In the genomic region with DNA sequence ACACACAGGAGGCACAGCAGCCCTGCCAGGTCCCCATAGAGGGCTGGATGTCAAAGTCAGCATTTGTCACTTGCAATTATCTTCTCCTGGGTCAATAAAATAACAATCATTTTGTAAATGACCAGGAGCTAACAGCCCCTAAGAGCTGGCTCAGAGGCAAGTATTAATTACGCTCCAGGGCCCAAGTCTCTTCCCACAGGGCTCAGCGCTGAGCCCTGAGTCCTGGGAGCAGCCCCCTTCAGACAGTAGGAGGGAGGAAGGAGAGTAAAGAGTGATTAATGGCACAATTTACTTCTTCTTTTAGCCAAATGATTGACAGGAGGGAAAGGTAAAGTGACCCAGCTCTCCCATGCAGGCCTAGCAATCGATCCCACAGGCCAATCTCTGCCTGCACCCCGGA, we compare ENCODE assay signal across 23 cellular contexts.
DNase-seq lines count a peak whose midpoint lies in the region; ATAC-seq, FAIRE-seq and TF ChIP-seq lines count a peak whose summit lies in the region.
"Had no signal": no experiment of that assay in that cellular context is flagged by ENCODE, and none has a peak within 500 bp of the region (broad histone marks: within the 10 kb centered on the region; RNA-seq: fewer than 3 reads in every experiment).

No MANE protein-coding gene starts in this region.

- H3K56ac ChIP-seq in H1 (replicated peaks; ENCODE audit: insufficient read length, low read depth, low read length), result no peak overlapping the region

- no peaks in the 10 kb centered on the region for H3K27me3 Mint-ChIP-seq in Caco-2 (ENCODE audit: insufficient read depth, unreplicated experiment)

- H3K23me2 ChIP-seq in H1 (ENCODE audit: low read depth, low read length), result peaks cover 5% of the 10 kb centered on the region; the same call in 1 of the 2 replicates

- H3K27ac Mint-ChIP-seq in Caco-2 (ENCODE audit: unreplicated experiment), result peak overlapping the region; percentile 43
- H3K27ac Mint-ChIP-seq: CD4-positive, alpha-beta memory T cell; T-helper 1 cell treated with Interleukin-12 subunit alpha and Interleukin-12 subunit beta and Interleukin-4 antibody, amounts not matched to agents 30 μg/mL and 1 μg/mL, for 36 hours had no signal

- H3K36me3 ChIP-seq in Caco-2 (ENCODE audit: control insufficient read depth, insufficient read depth, low read length), result no peaks in the 10 kb centered on the region
- H3K36me3 ChIP-seq in H1 (ENCODE audit: control insufficient read depth in 2 of 4, insufficient read depth in 4 of 4, low read length in 3 of 4), result no peaks in the 10 kb centered on the region
- no peaks in the 10 kb centered on the region for H3K36me3 ChIP-seq in spleen
- H3K36me3 ChIP-seq: BLaER1, SJSA1 had no signal

- no peak overlapping the region for H2BK12ac ChIP-seq in H1 (ENCODE audit: low read depth, low read length)

- H3K27me3 ChIP-seq in Caco-2 (replicated peaks; ENCODE audit: control insufficient read depth, insufficient read depth, low read length) (no peaks in the 10 kb centered on the region), H1 (replicated peaks in 1 of 4; ENCODE audit: control insufficient read depth in 3 of 4, extremely low read depth in 1 of 4, insufficient read depth in 3 of 4, low read length in 3 of 4) (no peaks in the 10 kb centered on the region), spleen (replicated peaks in 1 of 7) (peaks cover 0 to 12% (median 0%) of the 10 kb centered on the region in 7 donors)
- H3K27me3 ChIP-seq: BLaER1, SJSA1 had no signal

- 0 out of 2 replicates have a peak overlapping the region, but pooled peaks have one; percentile 26 for H2AFZ ChIP-seq in H1 (ENCODE audit: low read length)
- H2AFZ ChIP-seq: PC-9 had no signal

- FAIRE-seq in H1 (lab: Jason Lieb, UNC), result no peak
- FAIRE-seq: A549, GM12892, GM18507 had no signal

- DNase-seq in Caco-2 (no peak), NCI-H1417 (lab: John Stamatoyannopoulos, UW) (peak in 2 of 3 experiments; percentile 88 to 99), NCI-H69 (lab: John Stamatoyannopoulos, UW) (peak; percentile 96), H1 (ENCODE audit: low read depth in 1 of 2, low spot score in 2 of 2) (no peak), GDM1 (lab: John Stamatoyannopoulos, UW) (no peak), spleen (no peak), DMS153 (lab: John Stamatoyannopoulos, UW) (no peak)
- DNase-seq: Calu3; CD4-positive, alpha-beta memory T cell; GOT3; Kasumi-1; NCI-H1436; NCI-H2029 treated with DMSO at 0.1 percent for 48 hours; NCI-H510A treated with DMSO at 0.1 percent for 48 hours; PC-9 had no signal

- no peak for TF ChIP-seq POLR2A in H1 (IDR thresholded peaks at IDR 0.05; ENCODE audit: control extremely low read depth in 1 of 2, low read depth in 2 of 2, low read length in 2 of 2)
- no peak for TF ChIP-seq POLR2A in spleen (IDR thresholded peaks at IDR 0.05)

- 95% methylated on average over 4 of the region's 4 CpGs; no CpG with 5 or more reads in 1 of the 2 experiments for WGBS in H1 (ENCODE audit: extremely low coverage in 1 of 2, insufficient coverage in 1 of 2, insufficient read length in 1 of 2, insufficient replicate concordance in 2 of 2, low coverage in 1 of 2, low lambda C conversion rate in 2 of 2, missing lambda C conversion rate in 1 of 2), 2 experiments
- WGBS in spleen, 5 donors, result 77 to 88% (median 79%) methylated on average over 4 of the region's 4 CpGs

- no peak overlapping the region for H3K4me3 Mint-ChIP-seq in Caco-2 (ENCODE audit: unreplicated experiment)
- H3K4me3 Mint-ChIP-seq: CD4-positive, alpha-beta memory T cell; T-helper 1 cell treated with Interleukin-12 subunit alpha and Interleukin-12 subunit beta and Interleukin-4 antibody, amounts not matched to agents 30 μg/mL and 1 μg/mL, for 36 hours had no signal

- no peaks in the 10 kb centered on the region for H3K9me3 Mint-ChIP-seq in Caco-2 (ENCODE audit: unreplicated experiment)
- H3K9me3 Mint-ChIP-seq: CD4-positive, alpha-beta memory T cell; T-helper 1 cell treated with Interleukin-12 subunit alpha and Interleukin-12 subunit beta and Interleukin-4 antibody, amounts not matched to agents 30 μg/mL and 1 μg/mL, for 36 hours had no signal

- no peak overlapping the region for H2BK120ac ChIP-seq in H1 (replicated peaks; ENCODE audit: low read depth, low read length)

- H3K27ac ChIP-seq in H1 (ENCODE audit: low read depth, low read length) (no peak overlapping the region), spleen (no peak overlapping the region)
- H3K27ac ChIP-seq: A549, BLaER1, PC-9, RWPE1, SJSA1 had no signal

- TF ChIP-seq CTCF in Caco-2 (IDR thresholded peaks at IDR 0.05; ENCODE audit: insufficient read depth in 1 of 2, low read depth in 1 of 2, low read length in 1 of 2, severe bottlenecking in 1 of 2, unreplicated experiment in 1 of 2) (no peak), H1 (IDR thresholded peaks at IDR 0.05; ENCODE audit: control extremely low read depth in 1 of 3, insufficient read depth in 1 of 3, low read depth in 1 of 3, low read length in 3 of 3) (no peak), spleen (IDR thresholded peaks at IDR 0.05 in 8 of 11, conservative IDR thresholded peaks at IDR 0.05 in 3 of 11) (no peak)

- H3K4me3 ChIP-seq in Caco-2 (ENCODE audit: low read depth, low read length) (no peak overlapping the region), H1 (ENCODE audit: extremely low read depth in 1 of 4, insufficient read depth in 2 of 4, low read depth in 3 of 4, low read length in 4 of 4) (no peak overlapping the region), spleen (no peak overlapping the region)
- H3K4me3 ChIP-seq: A549, BLaER1, PC-9, SJSA1 had no signal

- H3K4me1 Mint-ChIP-seq in Caco-2 (ENCODE audit: low read depth, unreplicated experiment), result peaks cover 53% of the 10 kb centered on the region

- H4K8ac ChIP-seq in H1 (ENCODE audit: extremely low read depth, insufficient read depth, low read length), result no peak overlapping the region

- CTCF ChIA-PET in Caco-2 (lab: Charles Lee) (interaction anchor here (0.6 kb wide), 1 partner anchor 21 kb away, joined by 4 read pairs; no protein-coding TSS in a partner anchor), H1 (lab: Charles Lee; ENCODE audit: partially characterized antibody) (interaction anchor here (1.0 to 2.3 kb wide), 5 partner anchors 8 to 67 kb away, joined by 3 to 6 read pairs (median 4); no protein-coding TSS in a partner anchor)

- no peak overlapping the region for H3K4ac ChIP-seq in H1 (replicated peaks; ENCODE audit: insufficient read length, low read depth, low read length)

- no peaks in the 10 kb centered on the region for H3K79me1 ChIP-seq in H1 (ENCODE audit: low read depth, low read length)

- no peaks in the 10 kb centered on the region for H4K20me1 ChIP-seq in H1 (replicated peaks in 1 of 2; ENCODE audit: control insufficient read depth in 1 of 2, insufficient read depth in 2 of 2, low read length in 2 of 2)
- H4K20me1 ChIP-seq: BLaER1 had no signal

- peaks cover 5% of the 10 kb centered on the region for H3K36me3 Mint-ChIP-seq in Caco-2 (ENCODE audit: insufficient read depth, unreplicated experiment)
- H3K36me3 Mint-ChIP-seq: CD4-positive, alpha-beta memory T cell had no signal

- no peak overlapping the region for H4K5ac ChIP-seq in H1 (ENCODE audit: insufficient read length, low read depth, low read length)

- no peaks in the 10 kb centered on the region for H3K9me3 ChIP-seq in Caco-2
- no peaks in the 10 kb centered on the region for H3K9me3 ChIP-seq in H1 (ENCODE audit: insufficient read depth in 2 of 2, low read depth in 1 of 2, low read length in 1 of 2)
- no peaks in the 10 kb centered on the region for H3K9me3 ChIP-seq in spleen
- H3K9me3 ChIP-seq: A549, BLaER1, SJSA1 had no signal

- POLR2A ChIA-PET in Caco-2 (lab: Charles Lee) (no interaction called here), H1 (lab: Charles Lee; ENCODE audit: partially characterized antibody) (interaction anchor here (1.6 kb wide), 1 partner anchor 11 kb away, joined by 3 read pairs; no protein-coding TSS in a partner anchor)

- TF ChIP-seq EP300 in H1 (IDR thresholded peaks at IDR 0.05; ENCODE audit: borderline replicate concordance in 1 of 2, low read depth in 2 of 2, low read length in 2 of 2), result no peak

- H3K4me1 ChIP-seq in Caco-2 (peaks cover 63% of the 10 kb centered on the region), H1 (replicated peaks in 1 of 4; ENCODE audit: control insufficient read depth in 3 of 4, insufficient read depth in 4 of 4, low read length in 3 of 4) (peaks cover 5 to 17% (median 10%) of the 10 kb centered on the region in 4 experiments), spleen (no peaks in the 10 kb centered on the region)
- H3K4me1 ChIP-seq: A549 had no signal

- no peak overlapping the region for H3K23ac ChIP-seq in H1 (ENCODE audit: insufficient read length)

- TF ChIP-seq RAD21 in H1 (IDR thresholded peaks at IDR 0.05 in 1 of 2, conservative IDR thresholded peaks at IDR 0.05 in 1 of 2; ENCODE audit: low read depth in 2 of 2, low read length in 2 of 2), result no peak

- no peak overlapping the region for H2BK15ac ChIP-seq in H1 (ENCODE audit: low read length)

- no peak overlapping the region for H2AK5ac ChIP-seq in H1 (ENCODE audit: low read depth, low read length)

- H2BK20ac ChIP-seq in H1 (ENCODE audit: low read length), result no peak overlapping the region

- no TSS peak for BruUV-seq in Caco-2 (replicated peaks; lab: Mats Ljungman, UMichigan)

- H3K14ac ChIP-seq in H1 (ENCODE audit: insufficient read length), result no peak overlapping the region

- H3K79me2 ChIP-seq in H1 (ENCODE audit: control insufficient read depth in 1 of 2, insufficient read depth in 2 of 2, low read length in 2 of 2), result no peaks in the 10 kb centered on the region

- no peak for ATAC-seq in HG03108 (IDR thresholded peaks at IDR 0.05; ENCODE audit: unreplicated experiment)
- ATAC-seq: A549 had no signal

- no peak overlapping the region for H4K91ac ChIP-seq in H1 (replicated peaks; ENCODE audit: insufficient read length, low read length)

- H3K4me2 ChIP-seq in H1 (ENCODE audit: insufficient read depth in 1 of 2, low read depth in 2 of 2, low read length in 2 of 2), result no peak overlapping the region
- H3K4me2 ChIP-seq: A549, BLaER1, PC-9 had no signal

- no peak overlapping the region for H2BK5ac ChIP-seq in H1 (ENCODE audit: low read depth, low read length)

- intact Hi-C loops in Caco-2 (cut with micrococcal nuclease; ENCODE audit: unreplicated experiment), result no loop called here
- intact Hi-C loops in spleen (cut with DNase I; ENCODE audit: low total_unique reads), result no loop called here

- no peak overlapping the region for H3K9ac ChIP-seq in H1 (replicated peaks in 1 of 4; ENCODE audit: extremely low read depth in 1 of 4, low read depth in 3 of 4, low read length in 3 of 4)
- H3K9ac ChIP-seq: BLaER1 had no signal

- no peak overlapping the region for H3K18ac ChIP-seq in H1 (ENCODE audit: extremely low read depth, low read length)

TF ChIP-seq in H1, 55 proteins besides CTCF, POLR2A, EP300 and RAD21 (continues in another document):
- no peak for TF ChIP-seq RBBP5 (IDR thresholded peaks at IDR 0.05; ENCODE audit: borderline replicate concordance, low read depth, low read length)
- TF ChIP-seq EZH2 (IDR thresholded peaks at IDR 0.05; ENCODE audit: low read depth, low read length, severe bottlenecking), result no peak
- no peak for TF ChIP-seq SRF (IDR thresholded peaks at IDR 0.05; ENCODE audit: low read depth, low read length)
- TF ChIP-seq, protein P1, sequence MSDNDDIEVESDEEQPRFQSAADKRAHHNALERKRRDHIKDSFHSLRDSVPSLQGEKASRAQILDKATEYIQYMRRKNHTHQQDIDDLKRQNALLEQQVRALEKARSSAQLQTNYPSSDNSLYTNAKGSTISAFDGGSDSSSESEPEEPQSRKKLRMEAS (IDR thresholded peaks at IDR 0.05), result no peak
- TF ChIP-seq FOSL1 (IDR thresholded peaks at IDR 0.05; ENCODE audit: insufficient read depth, low read depth, low read length), result no peak

Comparison
In these comparisons a context has a peak if more than half of its experiments do, and no peak if none do; other contexts are left out.
1. DNase-seq: peak in NCI-H1417 (2 of 3) and NCI-H69 (single experiment); none in Caco-2 (0 of 2), H1 (0 of 2), GDM1 (single experiment), spleen (single experiment) and DMS153 (single experiment).